In genomic region chr2:163877316-163877715, GRCh38 we compare ENCODE assay signal across 15 cellular contexts.
DNase-seq lines count a peak whose midpoint lies in the region; ATAC-seq, FAIRE-seq and TF ChIP-seq lines count a peak whose summit lies in the region.
"Had no signal": no experiment of that assay in that cellular context is flagged by ENCODE, and none has a peak within 500 bp of the region (broad histone marks: within the 10 kb centered on the region; RNA-seq: fewer than 3 reads in every experiment).

No MANE protein-coding gene starts in this region.

- no peaks in the 10 kb centered on the region for H3K27me3 Mint-ChIP-seq in activated CD8-positive, alpha-beta memory T cell treated with anti-CD3 and anti-CD28 coated beads, Interleukin-2, amount 10 ng/mL, durations not matched to agents 7 days and 5 days
- H3K27me3 Mint-ChIP-seq in activated naive CD4-positive, alpha-beta T cell treated with anti-CD3 and anti-CD28 coated beads, Interleukin-2, amount 10 ng/mL, durations not matched to agents 7 days and 5 days = no peaks in the 10 kb centered on the region

- peaks cover 8% of the 10 kb centered on the region for H3K9me3 Mint-ChIP-seq in activated CD8-positive, alpha-beta memory T cell treated with anti-CD3 and anti-CD28 coated beads, Interleukin-2, amount 10 ng/mL, durations not matched to agents 7 days and 5 days (ENCODE audit: low read depth)
- peaks cover 2% of the 10 kb centered on the region for H3K9me3 Mint-ChIP-seq in activated naive CD4-positive, alpha-beta T cell treated with anti-CD3 and anti-CD28 coated beads, Interleukin-2, amount 10 ng/mL, durations not matched to agents 7 days and 5 days

- no peaks in the 10 kb centered on the region for H3K36me3 Mint-ChIP-seq in activated CD8-positive, alpha-beta memory T cell treated with anti-CD3 and anti-CD28 coated beads, Interleukin-2, amount 10 ng/mL, durations not matched to agents 7 days and 5 days
- H3K36me3 Mint-ChIP-seq in activated naive CD4-positive, alpha-beta T cell treated with anti-CD3 and anti-CD28 coated beads, Interleukin-2, amount 10 ng/mL, durations not matched to agents 7 days and 5 days = no peaks in the 10 kb centered on the region

- H3K27ac ChIP-seq in left ventricle myocardium inferior (replicated peaks) (peak overlapping the region; percentile 17), body of pancreas (peak overlapping the region in 2 of 4 donors; percentile 12 to 43), keratinocyte (ENCODE audit: control insufficient read depth, insufficient read depth, low read length) (no peak overlapping the region)

- H3K36me3 ChIP-seq in left ventricle myocardium inferior = no peaks in the 10 kb centered on the region
- no peaks in the 10 kb centered on the region for H3K36me3 ChIP-seq in body of pancreas (replicated peaks in 1 of 2; ENCODE audit: insufficient read depth in 1 of 2, low read depth in 2 of 2)
- no peaks in the 10 kb centered on the region for H3K36me3 ChIP-seq in keratinocyte (ENCODE audit: control insufficient read depth in 2 of 2, extremely low read depth in 1 of 2, insufficient read depth in 2 of 2, low read length in 2 of 2)

- H3K4me1 ChIP-seq in left ventricle myocardium inferior = peaks cover 13% of the 10 kb centered on the region
- H3K4me1 ChIP-seq in body of pancreas = no peaks in the 10 kb centered on the region
- no peaks in the 10 kb centered on the region for H3K4me1 ChIP-seq in keratinocyte (ENCODE audit: control insufficient read depth, extremely low read depth, insufficient read depth, low read length)

- CTCF ChIA-PET in activated CD8-positive, alpha-beta memory T cell treated with anti-CD3 and anti-CD28 coated beads, Interleukin-2, amount 10 ng/mL, durations not matched to agents 7 days and 5 days (lab: Charles Lee) = no interaction called here
- CTCF ChIA-PET in activated naive CD4-positive, alpha-beta T cell treated with anti-CD3 and anti-CD28 coated beads, Interleukin-2, amount 10 ng/mL, durations not matched to agents 7 days and 5 days (lab: Charles Lee) = no interaction called here

- no peak for TF ChIP-seq CTCF in left ventricle myocardium inferior (IDR thresholded peaks at IDR 0.05; ENCODE audit: borderline replicate concordance)
- no peak for TF ChIP-seq CTCF in body of pancreas (IDR thresholded peaks at IDR 0.05)
- no peak for TF ChIP-seq CTCF in keratinocyte (optimal IDR thresholded peaks at IDR 0.05 in 1 of 3, IDR thresholded peaks at IDR 0.05 in 1 of 3, conservative IDR thresholded peaks at IDR 0.05 in 1 of 3; ENCODE audit: extremely low read depth in 1 of 3, insufficient read depth in 2 of 3, low read length in 3 of 3)

- 19 to 21% methylated on average over 3 of the region's 3 CpGs for WGBS in body of pancreas, 2 donors

- dilution Hi-C loops in keratinocyte (cut with MboI; ENCODE audit: extremely low pct_ligation_motif_present, low sequenced_read_pairs) = no loop called here

- intact Hi-C loops in left ventricle myocardium inferior (cut with micrococcal nuclease) = no loop called here
- intact Hi-C loops in Right ventricle myocardium inferior (cut with DNase I) = loop anchor here (5.0 kb wide), 1 partner anchor 140 kb away; the partner anchor contains the start of gene FIGN
- intact Hi-C loops in body of pancreas (cut with DNase I) = no loop called here

- peak; percentile 49 for FAIRE-seq in keratinocyte (lab: Jason Lieb, UNC)
- FAIRE-seq in urothelium cell line (lab: Jason Lieb, UNC) = no peak
- FAIRE-seq: GM19239 had no signal

- peak overlapping the region; percentile 14 for H3K4me2 ChIP-seq in keratinocyte (ENCODE audit: control insufficient read depth, extremely low read depth, insufficient read depth, low read depth, low read length)

- H3K4me3 ChIP-seq in left ventricle myocardium inferior (peak overlapping the region; percentile 19), body of pancreas (no peak overlapping the region), keratinocyte (ENCODE audit: control insufficient read depth in 2 of 3, extremely low read depth in 1 of 3, insufficient read depth in 2 of 3, low read depth in 1 of 3, low read length in 3 of 3) (no peak overlapping the region)

- H3K9me3 ChIP-seq in left ventricle myocardium inferior (replicated peaks) (peaks cover 6% of the 10 kb centered on the region), body of pancreas (no peaks in the 10 kb centered on the region), keratinocyte (ENCODE audit: control insufficient read depth, low read depth, low read length) (no peaks in the 10 kb centered on the region)

- no peaks in the 10 kb centered on the region for H3K9me1 ChIP-seq in keratinocyte (ENCODE audit: control insufficient read depth, extremely low read depth, insufficient read depth, low read length)

- H3K27me3 ChIP-seq in left ventricle myocardium inferior (ENCODE audit: low read depth) (no peaks in the 10 kb centered on the region), body of pancreas (no peaks in the 10 kb centered on the region), keratinocyte (ENCODE audit: control insufficient read depth, extremely low read depth, insufficient read depth, low read length) (no peaks in the 10 kb centered on the region)

- no peak overlapping the region for H3K27ac Mint-ChIP-seq in activated CD8-positive, alpha-beta memory T cell treated with anti-CD3 and anti-CD28 coated beads, Interleukin-2, amount 10 ng/mL, durations not matched to agents 7 days and 5 days
- H3K27ac Mint-ChIP-seq in activated naive CD4-positive, alpha-beta T cell treated with anti-CD3 and anti-CD28 coated beads, Interleukin-2, amount 10 ng/mL, durations not matched to agents 7 days and 5 days = no peak overlapping the region

- H2AFZ ChIP-seq in keratinocyte (ENCODE audit: control insufficient read depth, low read length) = peak overlapping the region; percentile 19

- no peaks in the 10 kb centered on the region for H3K79me2 ChIP-seq in keratinocyte (ENCODE audit: control insufficient read depth, insufficient read depth, low read length)

- no peaks in the 10 kb centered on the region for H4K20me1 ChIP-seq in keratinocyte (ENCODE audit: control insufficient read depth, extremely low read depth, insufficient read depth, low read length)

- ATAC-seq in Right ventricle myocardium inferior (no peak), body of pancreas (peak; percentile 58)
- ATAC-seq in activated CD8-positive, alpha-beta memory T cell treated with anti-CD3 and anti-CD28 coated beads, Interleukin-2, amount 10 ng/mL, durations not matched to agents 7 days and 5 days = no peak

- no peaks in the 10 kb centered on the region for H3K4me1 Mint-ChIP-seq in activated CD8-positive, alpha-beta memory T cell treated with anti-CD3 and anti-CD28 coated beads, Interleukin-2, amount 10 ng/mL, durations not matched to agents 7 days and 5 days
- H3K4me1 Mint-ChIP-seq in activated naive CD4-positive, alpha-beta T cell treated with anti-CD3 and anti-CD28 coated beads, Interleukin-2, amount 10 ng/mL, durations not matched to agents 7 days and 5 days = no peaks in the 10 kb centered on the region

- DNase-seq in left ventricle myocardium inferior = no peak
- no peak for DNase-seq in Right ventricle myocardium inferior (ENCODE audit: missing footprints)
- DNase-seq in body of pancreas = peak in 2 of 4 donors; percentile 15 to 28
- no peak for DNase-seq in keratinocyte (ENCODE audit: low read depth, low spot score)
- DNase-seq in urothelium cell line (ENCODE audit: low spot score) = peak; percentile 38
- DNase-seq in MV-4-11 (lab: John Stamatoyannopoulos, UW) = no peak
- no peak for DNase-seq in activated CD8-positive, alpha-beta memory T cell treated with anti-CD3 and anti-CD28 coated beads, Interleukin-2, amount 10 ng/mL, durations not matched to agents 7 days and 5 days
- no peak for DNase-seq in activated naive CD4-positive, alpha-beta T cell treated with anti-CD3 and anti-CD28 coated beads, Interleukin-2, amount 10 ng/mL, durations not matched to agents 7 days and 5 days
- DNase-seq: activated CD8-positive, alpha-beta memory T cell treated with anti-CD3 and anti-CD28 coated beads, Interleukin-2, amount 50 U/mL, for 48 hours; central memory CD4-positive, alpha-beta T cell; NCI-H1436; stimulated activated CD4-positive, alpha-beta T cell treated with anti-CD3 and anti-CD28 coated beads, Interleukin-2, amount 100 ng/mL, for 48 hours; substantia nigra; T-helper 9 cell had no signal

- no peak for TF ChIP-seq POLR2A in body of pancreas (IDR thresholded peaks at IDR 0.05)

- H3K4me3 Mint-ChIP-seq in activated CD8-positive, alpha-beta memory T cell treated with anti-CD3 and anti-CD28 coated beads, Interleukin-2, amount 10 ng/mL, durations not matched to agents 7 days and 5 days = no peak overlapping the region
- no peak overlapping the region for H3K4me3 Mint-ChIP-seq in activated naive CD4-positive, alpha-beta T cell treated with anti-CD3 and anti-CD28 coated beads, Interleukin-2, amount 10 ng/mL, durations not matched to agents 7 days and 5 days

- no peak overlapping the region for H3K9ac ChIP-seq in keratinocyte (ENCODE audit: control insufficient read depth, extremely low read depth, insufficient read depth, low read length)
